Comparison of ENCODE assay signal across 7 cellular contexts in genomic region chr10:77715536-77715935, GRCh38.
"Had no signal": no experiment of that assay in that cellular context is flagged by ENCODE, and none has a peak within 500 bp of the region (broad histone marks: within the 10 kb centered on the region; RNA-seq: fewer than 3 reads in every experiment).

No MANE protein-coding gene starts in this region.

- DNase-seq: H9, HCEC 1CT, IMR-90, KBM-7 had no signal

- H3K4me3 ChIP-seq: GM23338 had no signal

- ATAC-seq: GM23338 had no signal

- FAIRE-seq: H1, HTR-8/SVneo had no signal

- H3K4me2 ChIP-seq: GM23338 had no signal
